2 cellular contexts compared by ENCODE assay signal in genomic region chr10:70596860-70597809, GRCh38.
TF ChIP-seq lines count a peak whose summit lies in the region.

No MANE protein-coding gene starts in this region.

TF ChIP-seq in SK-N-SH, 30 proteins besides CTCF, POLR2A, EP300 and RAD21 (continued from another document):
- no peak for TF ChIP-seq FOXM1 (IDR thresholded peaks at IDR 0.05; ENCODE audit: low read depth)
- TF ChIP-seq FOSL2 (IDR thresholded peaks at IDR 0.05; ENCODE audit: borderline replicate concordance, low read depth), result no peak
- no peak for TF ChIP-seq NRF1 (IDR thresholded peaks at IDR 0.05; ENCODE audit: low read depth, low read length)
- TF ChIP-seq, protein P1, sequence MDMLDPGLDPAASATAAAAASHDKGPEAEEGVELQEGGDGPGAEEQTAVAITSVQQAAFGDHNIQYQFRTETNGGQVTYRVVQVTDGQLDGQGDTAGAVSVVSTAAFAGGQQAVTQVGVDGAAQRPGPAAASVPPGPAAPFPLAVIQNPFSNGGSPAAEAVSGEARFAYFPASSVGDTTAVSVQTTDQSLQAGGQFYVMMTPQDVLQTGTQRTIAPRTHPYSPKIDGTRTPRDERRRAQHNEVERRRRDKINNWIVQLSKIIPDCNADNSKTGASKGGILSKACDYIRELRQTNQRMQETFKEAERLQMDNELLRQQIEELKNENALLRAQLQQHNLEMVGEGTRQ (IDR thresholded peaks at IDR 0.05; ENCODE audit: borderline replicate concordance, low read depth, low read length), result no peak
- TF ChIP-seq SMC3 (IDR thresholded peaks at IDR 0.05; ENCODE audit: low read depth, low read length), result no peak

TF ChIP-seq in SK-N-SH treated with all-trans-retinoic acid at 6 μM for 48 hours, 23 proteins besides CTCF, POLR2A, EP300 and RAD21 (continued from another document):
- TF ChIP-seq CSRNP3 (CRISPR knock-in tag; IDR thresholded peaks at IDR 0.05) (no peak), PATZ1 (CRISPR knock-in tag; IDR thresholded peaks at IDR 0.05; ENCODE audit: borderline replicate concordance) (no peak), ZNF70 (CRISPR knock-in tag; IDR thresholded peaks at IDR 0.05) (no peak), ISL1 (CRISPR knock-in tag; IDR thresholded peaks at IDR 0.05) (no peak), PPARA (CRISPR knock-in tag; IDR thresholded peaks at IDR 0.05; ENCODE audit: borderline replicate concordance) (no peak), ZFP30 (CRISPR knock-in tag; IDR thresholded peaks at IDR 0.05) (no peak), BACH2 (CRISPR knock-in tag; IDR thresholded peaks at IDR 0.05; ENCODE audit: borderline replicate concordance) (no peak), ZFP3 (CRISPR knock-in tag; IDR thresholded peaks at IDR 0.05) (no peak), OSR1 (CRISPR knock-in tag; IDR thresholded peaks at IDR 0.05) (no peak), ZNF8 (CRISPR knock-in tag; IDR thresholded peaks at IDR 0.05) (no peak)
- TF ChIP-seq, protein P2, sequence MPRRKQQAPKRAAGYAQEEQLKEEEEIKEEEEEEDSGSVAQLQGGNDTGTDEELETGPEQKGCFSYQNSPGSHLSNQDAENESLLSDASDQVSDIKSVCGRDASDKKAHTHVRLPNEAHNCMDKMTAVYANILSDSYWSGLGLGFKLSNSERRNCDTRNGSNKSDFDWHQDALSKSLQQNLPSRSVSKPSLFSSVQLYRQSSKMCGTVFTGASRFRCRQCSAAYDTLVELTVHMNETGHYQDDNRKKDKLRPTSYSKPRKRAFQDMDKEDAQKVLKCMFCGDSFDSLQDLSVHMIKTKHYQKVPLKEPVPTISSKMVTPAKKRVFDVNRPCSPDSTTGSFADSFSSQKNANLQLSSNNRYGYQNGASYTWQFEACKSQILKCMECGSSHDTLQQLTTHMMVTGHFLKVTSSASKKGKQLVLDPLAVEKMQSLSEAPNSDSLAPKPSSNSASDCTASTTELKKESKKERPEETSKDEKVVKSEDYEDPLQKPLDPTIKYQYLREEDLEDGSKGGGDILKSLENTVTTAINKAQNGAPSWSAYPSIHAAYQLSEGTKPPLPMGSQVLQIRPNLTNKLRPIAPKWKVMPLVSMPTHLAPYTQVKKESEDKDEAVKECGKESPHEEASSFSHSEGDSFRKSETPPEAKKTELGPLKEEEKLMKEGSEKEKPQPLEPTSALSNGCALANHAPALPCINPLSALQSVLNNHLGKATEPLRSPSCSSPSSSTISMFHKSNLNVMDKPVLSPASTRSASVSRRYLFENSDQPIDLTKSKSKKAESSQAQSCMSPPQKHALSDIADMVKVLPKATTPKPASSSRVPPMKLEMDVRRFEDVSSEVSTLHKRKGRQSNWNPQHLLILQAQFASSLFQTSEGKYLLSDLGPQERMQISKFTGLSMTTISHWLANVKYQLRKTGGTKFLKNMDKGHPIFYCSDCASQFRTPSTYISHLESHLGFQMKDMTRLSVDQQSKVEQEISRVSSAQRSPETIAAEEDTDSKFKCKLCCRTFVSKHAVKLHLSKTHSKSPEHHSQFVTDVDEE (CRISPR knock-in tag; IDR thresholded peaks at IDR 0.05), result no peak
